In genomic region chr6:90403489-90404381, GRCh38 we compare ENCODE assay signal across 9 cellular contexts.
DNase-seq lines count a peak whose midpoint lies in the region; ATAC-seq, FAIRE-seq and TF ChIP-seq lines count a peak whose summit lies in the region.
"Had no signal": no experiment of that assay in that cellular context is flagged by ENCODE, and none has a peak within 500 bp of the region (broad histone marks: within the 10 kb centered on the region; RNA-seq: fewer than 3 reads in every experiment).

No MANE protein-coding gene starts in this region.

- FAIRE-seq in pancreas (lab: Jason Lieb, UNC) = no peak

- no TSS peak for BruUV-seq in OCI-LY7 (replicated peaks; lab: Mats Ljungman, UMichigan)

- ATAC-seq in pancreas (peak in 3 of 4 donors; percentile 18 to 40 (median 24)), HG02870 (IDR thresholded peaks at IDR 0.05; ENCODE audit: unreplicated experiment) (no peak)

- WGBS in pancreas, 2 donors = 42 to 45% methylated on average over 18 of the region's 18 CpGs

- POLR2A ChIA-PET in OCI-LY7 (lab: Charles Lee) = interaction anchor here (0.6 kb wide), 1 partner anchor 150 kb away, joined by 4 read pairs; no protein-coding TSS in a partner anchor

- no peak overlapping the region for H3K4me2 ChIP-seq in OCI-LY7 (ENCODE audit: low read length)

- no peak overlapping the region for H3K4me3 ChIP-seq in HL-60 (replicated peaks; ENCODE audit: insufficient read depth, low read length)
- peak overlapping the region; percentile 33 for H3K4me3 ChIP-seq in SJCRH30
- H3K4me3 ChIP-seq in fibroblast of mammary gland (ENCODE audit: control insufficient read depth, low read depth, low read length) = no peak overlapping the region
- no peak overlapping the region for H3K4me3 ChIP-seq in pancreas
- no peak overlapping the region for H3K4me3 ChIP-seq in OCI-LY7 (ENCODE audit: low read depth, low read length, poor library complexity, severe bottlenecking)

- CTCF ChIA-PET in OCI-LY7 (lab: Charles Lee; ENCODE audit: unreplicated experiment) = no interaction called here

- H3K27me3 ChIP-seq in HL-60 (ENCODE audit: insufficient read depth, poor library complexity, severe bottlenecking) = no peaks in the 10 kb centered on the region
- H3K27me3 ChIP-seq in SJCRH30 = no peaks in the 10 kb centered on the region
- no peaks in the 10 kb centered on the region for H3K27me3 ChIP-seq in pancreas

- H3K27ac ChIP-seq in HL-60 (replicated peaks) = peak overlapping the region; percentile 77
- peak overlapping the region; percentile 77 for H3K27ac ChIP-seq in SJCRH30
- no peak overlapping the region for H3K27ac ChIP-seq in pancreas
- H3K27ac ChIP-seq in OCI-LY7 (ENCODE audit: low read depth, low read length, poor library complexity, severe bottlenecking) = no peak overlapping the region

- intact Hi-C loops in pancreas (cut with DNase I) = no loop called here
- intact Hi-C loops in OCI-LY7 (cut with micrococcal nuclease; ENCODE audit: unreplicated experiment) = no loop called here

- DNase-seq in HL-60 (ENCODE audit: low read depth in 1 of 2, low spot score in 1 of 2) = peak; percentile 54 to 85
- DNase-seq in SJCRH30 = peak; percentile 84 to 90
- peak; percentile 69 for DNase-seq in fibroblast of mammary gland (ENCODE audit: low read depth)
- no peak for DNase-seq in pancreas
- no peak for DNase-seq in OCI-LY7 (ENCODE audit: low spot score)
- DNase-seq in HK-2 (ENCODE audit: unreplicated experiment) = no peak
- no peak for DNase-seq in NCI-H187 (lab: John Stamatoyannopoulos, UW)
- DNase-seq: activated naive CD4-positive, alpha-beta T cell treated with anti-CD3 and anti-CD28 coated beads, Interleukin-2, amount 50 U/mL, for 16 hours had no signal

- H4K20me1 ChIP-seq in OCI-LY7 (ENCODE audit: insufficient read depth, low read length) = no peaks in the 10 kb centered on the region

- no peak for TF ChIP-seq CTCF in HL-60 (IDR thresholded peaks at IDR 0.05; ENCODE audit: insufficient read depth, low read length)
- no peak for TF ChIP-seq CTCF in fibroblast of mammary gland (conservative IDR thresholded peaks at IDR 0.05; ENCODE audit: control insufficient read depth, insufficient read depth, low read depth, low read length)
- TF ChIP-seq CTCF in pancreas (IDR thresholded peaks at IDR 0.05) = no peak
- TF ChIP-seq CTCF in OCI-LY7 (conservative IDR thresholded peaks at IDR 0.05; ENCODE audit: low read length) = no peak

- H3K9me3 ChIP-seq in SJCRH30 (replicated peaks) = no peaks in the 10 kb centered on the region
- H3K9me3 ChIP-seq in pancreas = no peaks in the 10 kb centered on the region
- H3K9me3 ChIP-seq in OCI-LY7 (ENCODE audit: low read length) = no peaks in the 10 kb centered on the region; the same call in 1 of the 2 replicates

- H3K36me3 ChIP-seq in SJCRH30 (no peaks in the 10 kb centered on the region), pancreas (no peaks in the 10 kb centered on the region), OCI-LY7 (ENCODE audit: insufficient read depth, low read length) (no peaks in the 10 kb centered on the region; the same call in 1 of the 2 replicates)

- no peaks in the 10 kb centered on the region for H3K79me2 ChIP-seq in OCI-LY7 (ENCODE audit: insufficient read depth, low read depth, low read length)

- H3K4me1 ChIP-seq in SJCRH30 (peaks cover 25% of the 10 kb centered on the region), pancreas (no peaks in the 10 kb centered on the region), OCI-LY7 (ENCODE audit: insufficient read depth, low read length, poor library complexity, severe bottlenecking) (peaks cover 10% of the 10 kb centered on the region)

- no peak overlapping the region for H2AFZ ChIP-seq in OCI-LY7 (ENCODE audit: low read length)

- no peaks in the 10 kb centered on the region for H3K9me2 ChIP-seq in OCI-LY7 (ENCODE audit: insufficient read depth, low read length)

Comparison
In these comparisons a context has a peak if more than half of its experiments do, and no peak if none do; other contexts are left out.
1. DNase-seq: peak in HL-60 (2 of 2), SJCRH30 (2 of 2) and fibroblast of mammary gland (single experiment); none in pancreas (0 of 6), OCI-LY7 (single experiment), HK-2 (single experiment) and NCI-H187 (0 of 2).
2. H3K27ac ChIP-seq: peak in HL-60 (single experiment) and SJCRH30 (single experiment); none in pancreas (0 of 4) and OCI-LY7 (single experiment).